Comparison of ENCODE assay signal across 8 cellular contexts in genomic region chr13:24680258-24680920, GRCh38. TPM values are rescaled to one million over a fixed set of nuclear protein-coding genes. Genes with fewer than 3 reads are reported as not detected.
DNase-seq lines count a peak whose midpoint lies in the region; ATAC-seq and TF ChIP-seq lines count a peak whose summit lies in the region.

Gene ATP12A, plus strand, starts transcription at chr13:24680408. Its CDS starts 336 bp downstream, at chr13:24680744.

- H3K4me1 ChIP-seq in NT2/D1 (ENCODE audit: insufficient read depth, insufficient read length), result peaks cover 4% of the 10 kb centered on the region
- H3K4me1 ChIP-seq in adipocyte (ENCODE audit: control insufficient read depth, insufficient read depth, low read length), result peaks cover 13% of the 10 kb centered on the region
- peaks cover 0 to 7% of the 10 kb centered on the region in 2 donors for H3K4me1 ChIP-seq in lung (ENCODE audit: control insufficient read depth in 2 of 2, insufficient read depth in 2 of 2, low read length in 2 of 2)
- peaks cover 19% of the 10 kb centered on the region for H3K4me1 ChIP-seq in thymus (ENCODE audit: control insufficient read depth, insufficient read depth, low read length)

- no peak for TF ChIP-seq CTCF in lung (IDR thresholded peaks at IDR 0.05; ENCODE audit: control extremely low read depth, extremely low read depth)

- H3K27me3 ChIP-seq in NT2/D1 (ENCODE audit: insufficient read depth, insufficient read length), result peaks cover 38% of the 10 kb centered on the region
- H3K27me3 ChIP-seq in adipocyte (replicated peaks; ENCODE audit: control insufficient read depth, insufficient read depth, low read length), result peaks cover 46% of the 10 kb centered on the region
- H3K27me3 ChIP-seq in lung (ENCODE audit: control insufficient read depth, insufficient read depth), result no peaks in the 10 kb centered on the region
- peaks cover 24% of the 10 kb centered on the region for H3K27me3 ChIP-seq in thymus (ENCODE audit: control insufficient read depth, insufficient read depth)

- 0 to 2% methylated on average over 46 to 75 of the region's 75 CpGs for WGBS in lung, 2 donors
- under 1% methylated on average over 75 of the region's 75 CpGs for WGBS in thymus

- H3K9me3 ChIP-seq in NT2/D1 (ENCODE audit: insufficient read depth, low read length) (no peaks in the 10 kb centered on the region), adipocyte (ENCODE audit: control insufficient read depth, low read length) (no peaks in the 10 kb centered on the region), lung (ENCODE audit: control insufficient read depth in 2 of 2, insufficient read depth in 1 of 2, low read length in 1 of 2) (peaks cover 0 to 5% of the 10 kb centered on the region in 2 donors), thymus (ENCODE audit: control insufficient read depth) (no peaks in the 10 kb centered on the region)

- DNase-seq in COLO668 (lab: John Stamatoyannopoulos, UW; ENCODE audit: unreplicated experiment) (peak; percentile 58), NT2/D1 (ENCODE audit: low read depth, low spot score) (no peak), adipocyte (ENCODE audit: low read depth) (peak; percentile 30), lung (ENCODE audit: low spot score) (no peak), NCI-H82 (lab: John Stamatoyannopoulos, UW) (no peak), Ammon's horn (ENCODE audit: low spot score) (no peak)

- peak within 1 kb of the TSS; percentile 67 for H3K9ac ChIP-seq in NT2/D1 (ENCODE audit: insufficient read length, low read depth)
- H3K9ac ChIP-seq in adipocyte (ENCODE audit: low read length), result no peak within 1 kb of the TSS

- H3K27ac ChIP-seq in lung (ENCODE audit: low read depth in 1 of 2, low read length in 1 of 2), result no peak within 1 kb of the TSS
- H3K27ac ChIP-seq in thymus (ENCODE audit: low read depth), result no peak within 1 kb of the TSS

- H3K36me3 ChIP-seq in NT2/D1 (ENCODE audit: insufficient read depth, insufficient read length, low read length) (no peaks in the 10 kb centered on the region), adipocyte (ENCODE audit: control insufficient read depth, insufficient read depth, low read length, severe bottlenecking) (no peaks in the 10 kb centered on the region), lung (ENCODE audit: control insufficient read depth in 2 of 2, insufficient read depth in 2 of 2, low read length in 2 of 2) (no peaks in the 10 kb centered on the region), thymus (ENCODE audit: control insufficient read depth, insufficient read depth) (no peaks in the 10 kb centered on the region)

- H3K4me3 ChIP-seq in NT2/D1 (ENCODE audit: insufficient read length, low read depth), result peak within 1 kb of the TSS; percentile 47
- peak within 1 kb of the TSS; percentile 30 for H3K4me3 ChIP-seq in adipocyte (ENCODE audit: low read length)
- peak within 1 kb of the TSS; percentile 3 for H3K4me3 ChIP-seq in lung
- H3K4me3 ChIP-seq in thymus (ENCODE audit: low read length), result peak within 1 kb of the TSS; percentile 41

- no peak for ATAC-seq in lung (ENCODE audit: insufficient read depth, low FRiP score)
- ATAC-seq in HG03432 (IDR thresholded peaks at IDR 0.05; ENCODE audit: unreplicated experiment), result no peak

RNA-seq across cellular contexts. Expression of gene ATP12A, which starts in this region (rescaled TPM):
- total RNA-seq in lung, result 1 to 10 TPM in 1 of 2 donors, under 1 TPM in 1; 0.40 to 3.1 TPM
- polyA plus RNA-seq in lung (10 to 100 TPM in 1 of 2 donors, 1 to 10 TPM in 1; 1.2 to 11.7 TPM), thymus (2.2 TPM)

Comparison
In these comparisons a context has a peak if more than half of its experiments do, and no peak if none do; other contexts are left out.
1. DNase-seq: peak in COLO668 (single experiment) and adipocyte (single experiment); none in NT2/D1 (single experiment), lung (single experiment), NCI-H82 (single experiment) and Ammon's horn (single experiment).
2. Peak in every context shown above with its lines, with median percentiles within 50 percentile points of each other: H3K4me3 ChIP-seq.